Comparison of ENCODE assay signal across 1 cellular context in genomic region chr17:44608732-44609435, GRCh38.
TF ChIP-seq lines count a peak whose summit lies in the region.

No MANE protein-coding gene starts in this region.

TF ChIP-seq in HepG2, 621 proteins besides CTCF, POLR2A, EP300 and RAD21 (continued from another document and continues in another):
- peak; percentile 79; the same call in 1 of the 2 replicates for TF ChIP-seq ZNF276 (CRISPR knock-in tag; IDR thresholded peaks at IDR 0.05; ENCODE audit: low read depth)
- TF ChIP-seq ZNF160 (CRISPR knock-in tag; IDR thresholded peaks at IDR 0.05), result no peak
- TF ChIP-seq SMARCC2 (IDR thresholded peaks at IDR 0.05), result no peak
- TF ChIP-seq ZNF616 (CRISPR knock-in tag; IDR thresholded peaks at IDR 0.05; ENCODE audit: low read depth), result peak; percentile 78; the same call in 1 of the 2 replicates
- peak; percentile 28; the same call in 1 of the 2 replicates for TF ChIP-seq PITX1 (CRISPR knock-in tag; IDR thresholded peaks at IDR 0.05)
- TF ChIP-seq KDM1A (CRISPR knock-in tag; IDR thresholded peaks at IDR 0.05), result 0 out of 2 replicates have a peak, but pooled peaks have one; percentile 9
- TF ChIP-seq KLF11 (CRISPR knock-in tag; IDR thresholded peaks at IDR 0.05), result no peak
- TF ChIP-seq TMF1 (CRISPR knock-in tag; IDR thresholded peaks at IDR 0.05; ENCODE audit: low read depth), result 0 out of 2 replicates have a peak, but pooled peaks have one; percentile 53
- TF ChIP-seq CREBL2 (CRISPR knock-in tag; IDR thresholded peaks at IDR 0.05; ENCODE audit: borderline replicate concordance), result no peak
- 0 out of 2 replicates have a peak, but pooled peaks have one; percentile 71 for TF ChIP-seq ZNF441 (CRISPR knock-in tag; IDR thresholded peaks at IDR 0.05; ENCODE audit: borderline replicate concordance)
- peak; percentile 47; the same call in 1 of the 2 replicates for TF ChIP-seq ZBTB33 (CRISPR knock-in tag; IDR thresholded peaks at IDR 0.05)
- TF ChIP-seq ZNF282 (IDR thresholded peaks at IDR 0.05; ENCODE audit: partially characterized antibody), result no peak
- no peak for TF ChIP-seq ZNF503 (CRISPR knock-in tag; IDR thresholded peaks at IDR 0.05)
- 0 out of 2 replicates have a peak, but pooled peaks have one; percentile 30 for TF ChIP-seq SAFB2 (CRISPR knock-in tag; IDR thresholded peaks at IDR 0.05; ENCODE audit: borderline replicate concordance, low read depth)
- TF ChIP-seq ARNTL (CRISPR knock-in tag; IDR thresholded peaks at IDR 0.05), result peak; percentile 45; the same call in 1 of the 2 replicates
- peak; percentile 23; the same call in 1 of the 2 replicates for TF ChIP-seq ZNF350 (CRISPR knock-in tag; IDR thresholded peaks at IDR 0.05; ENCODE audit: borderline replicate concordance, low read depth)
- TF ChIP-seq TEF (CRISPR knock-in tag; IDR thresholded peaks at IDR 0.05), result no peak
- peak; percentile 85; the same call in 1 of the 2 replicates for TF ChIP-seq ZNF768 (CRISPR knock-in tag; IDR thresholded peaks at IDR 0.05)
- no peak for TF ChIP-seq POLR2G (IDR thresholded peaks at IDR 0.05; ENCODE audit: low read depth, low read length)
- peak; percentile 41; the same call in 1 of the 2 replicates for TF ChIP-seq MIER3 (CRISPR knock-in tag; IDR thresholded peaks at IDR 0.05; ENCODE audit: borderline replicate concordance)
- 0 out of 2 replicates have a peak, but pooled peaks have one; percentile 0 for TF ChIP-seq HES4 (CRISPR knock-in tag; IDR thresholded peaks at IDR 0.05; ENCODE audit: borderline replicate concordance)
- TF ChIP-seq ZNF788 (CRISPR knock-in tag; IDR thresholded peaks at IDR 0.05; ENCODE audit: borderline replicate concordance), result peak; percentile 54; the same call in 1 of the 2 replicates
- no peak; the same call in 1 of the 2 replicates for TF ChIP-seq MXD1 (CRISPR knock-in tag; IDR thresholded peaks at IDR 0.05)
- TF ChIP-seq SRSF4 (IDR thresholded peaks at IDR 0.05; ENCODE audit: low read depth, low read length, poor library complexity, severe bottlenecking), result no peak
- no peak for TF ChIP-seq ZNF790 (CRISPR knock-in tag; IDR thresholded peaks at IDR 0.05; ENCODE audit: borderline replicate concordance)
- TF ChIP-seq ARNT2 (CRISPR knock-in tag; IDR thresholded peaks at IDR 0.05; ENCODE audit: low read depth), result peak; percentile 54; the same call in 1 of the 2 replicates
- TF ChIP-seq HDAC1 (CRISPR knock-in tag; IDR thresholded peaks at IDR 0.05), result peak; percentile 63; the same call in 1 of the 2 replicates
- peak; percentile 27; the same call in 1 of the 2 replicates for TF ChIP-seq UBTF (CRISPR knock-in tag; IDR thresholded peaks at IDR 0.05)
- TF ChIP-seq ATF2 (CRISPR knock-in tag; IDR thresholded peaks at IDR 0.05), result no peak; the same call in 1 of the 2 replicates
- TF ChIP-seq HOMEZ (CRISPR knock-in tag; IDR thresholded peaks at IDR 0.05; ENCODE audit: low read depth), result peak; percentile 63; the same call in 1 of the 2 replicates
- no peak for TF ChIP-seq KLF9 (CRISPR knock-in tag; IDR thresholded peaks at IDR 0.05; ENCODE audit: low read depth)
- peak; percentile 47; the same call in 1 of the 2 replicates for TF ChIP-seq DMAP1 (CRISPR knock-in tag; IDR thresholded peaks at IDR 0.05)
- no peak for TF ChIP-seq HDAC2 (CRISPR knock-in tag; IDR thresholded peaks at IDR 0.05)
- no peak for TF ChIP-seq MTERF4 (CRISPR knock-in tag; IDR thresholded peaks at IDR 0.05)
- peak; percentile 58; the same call in 1 of the 2 replicates for TF ChIP-seq TBX3 (IDR thresholded peaks at IDR 0.05; ENCODE audit: borderline replicate concordance)
- TF ChIP-seq NCOA1 (CRISPR knock-in tag; IDR thresholded peaks at IDR 0.05), result no peak
- TF ChIP-seq ZNF660 (CRISPR knock-in tag; IDR thresholded peaks at IDR 0.05; ENCODE audit: borderline replicate concordance, low read depth), result 0 out of 2 replicates have a peak, but pooled peaks have one; percentile 24
- peak; percentile 6; the same call in 1 of the 2 replicates for TF ChIP-seq ZNF263 (CRISPR knock-in tag; IDR thresholded peaks at IDR 0.05)
- no peak for TF ChIP-seq ZBTB44 (CRISPR knock-in tag; IDR thresholded peaks at IDR 0.05)
- TF ChIP-seq HIC2 (CRISPR knock-in tag; IDR thresholded peaks at IDR 0.05; ENCODE audit: low read depth), result peak; percentile 79; the same call in 1 of the 2 replicates
- TF ChIP-seq BORCS8-MEF2B (CRISPR knock-in tag; IDR thresholded peaks at IDR 0.05), result peak; percentile 84
